ENCODE assay signal across 9 cellular contexts in the genomic region with DNA sequence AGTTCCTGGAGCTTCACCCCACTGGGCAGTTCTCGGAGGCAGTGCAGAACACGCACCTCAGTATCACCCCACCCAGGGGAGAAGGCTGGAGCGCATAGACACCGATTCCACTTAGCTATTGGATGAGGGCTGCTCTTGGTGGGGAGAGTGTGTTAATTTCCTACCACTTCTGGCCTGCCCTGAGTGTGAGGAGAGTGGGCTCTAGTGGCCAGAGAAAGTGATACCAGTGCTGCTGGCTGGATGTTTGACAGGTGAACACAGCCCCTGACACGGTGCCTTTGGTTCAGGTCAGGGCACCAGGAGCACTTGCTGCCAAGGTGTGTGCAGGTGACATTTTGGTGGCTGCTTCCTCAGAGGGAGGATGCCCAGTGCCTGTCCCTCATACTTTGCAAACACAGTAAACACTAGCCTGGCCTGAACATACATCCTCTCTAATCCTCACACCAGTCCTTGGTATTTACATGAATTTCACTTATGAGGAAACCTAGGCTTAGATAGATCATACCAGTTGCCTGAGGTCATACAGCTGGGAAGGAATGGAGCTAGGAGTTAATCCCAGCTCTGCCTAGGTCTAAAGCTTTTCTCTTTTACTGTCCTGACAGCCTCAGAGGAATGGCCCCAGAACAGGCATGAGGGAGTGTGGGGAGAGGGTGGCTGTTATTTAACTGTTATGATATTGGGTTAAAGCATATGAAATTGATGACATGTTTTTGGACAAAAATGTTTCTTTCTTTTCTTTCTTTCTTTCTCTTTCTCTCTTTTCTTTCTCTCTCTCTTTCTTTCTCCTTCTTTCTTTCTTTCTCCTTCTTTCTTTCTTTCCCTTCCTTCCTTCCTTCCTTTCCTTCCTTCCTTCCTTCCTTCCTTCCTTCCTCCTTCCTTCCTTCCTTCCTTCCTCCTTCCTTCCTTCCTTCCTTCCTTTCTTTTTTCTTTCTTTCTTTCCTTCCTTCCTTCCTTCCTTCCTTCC. TPM values are rescaled to one million over a fixed set of nuclear protein-coding genes. Genes with fewer than 3 reads are reported as not detected.
A peak's percentile ranks its signal among the peaks of the same experiment; 100 is the strongest.
DNase-seq lines count a peak whose midpoint lies in the region; ATAC-seq, FAIRE-seq and TF ChIP-seq lines count a peak whose summit lies in the region.
"Had no signal": no experiment of that assay in that cellular context is flagged by ENCODE, and none has a peak within 500 bp of the region (broad histone marks: within the 10 kb centered on the region; RNA-seq: fewer than 3 reads in every experiment).

No MANE protein-coding gene starts in this region.

- no peak for FAIRE-seq in pancreas (lab: Jason Lieb, UNC)

- POLR2A ChIA-PET in HEK293T (lab: Yijun Ruan, JAX): interaction anchor here (1.3 kb wide), 1 partner anchor 380 kb away, joined by 3 read pairs; no protein-coding TSS in a partner anchor
- POLR2A ChIA-PET in PC-9 (lab: Charles Lee; ENCODE audit: unreplicated experiment): interaction anchor here (0.6 kb wide), 1 partner anchor 47 kb away, joined by 6 read pairs; no protein-coding TSS in a partner anchor

- CTCF ChIA-PET in HEK293T (lab: Yijun Ruan, JAX): no interaction called here
- CTCF ChIA-PET in PC-9 (lab: Charles Lee): interaction anchor here (0.5 to 0.6 kb wide), 3 partner anchors 44 to 1290 kb away, joined by 6 to 20 read pairs (median 7); no protein-coding TSS in a partner anchor

- DNase-seq in NCI-H2196 (lab: John Stamatoyannopoulos, UW; ENCODE audit: unreplicated experiment) (peak; percentile 27), NCI-H2196 treated with DMSO at 0.1 percent for 48 hours (lab: John Stamatoyannopoulos, UW; ENCODE audit: unreplicated experiment) (no peak), HEK293T (ENCODE audit: extremely low spot score) (peak; percentile 57), PC-9 (peak; percentile 57 to 60), epithelial cell of esophagus (ENCODE audit: low read depth) (peak; percentile 42), pancreas (peak in 1 of 6 donors; percentile 23)

- peak; percentile 70 for TF ChIP-seq CTCF in PC-9 (conservative IDR thresholded peaks at IDR 0.05)
- peak; percentile 29 for TF ChIP-seq CTCF in epithelial cell of esophagus (IDR thresholded peaks at IDR 0.05; ENCODE audit: insufficient read depth, low read depth, low read length, missing control alignments)
- TF ChIP-seq CTCF in pancreas (IDR thresholded peaks at IDR 0.05): peak in 1 of 4 donors; percentile 15

- no peaks in the 10 kb centered on the region for H3K79me2 ChIP-seq in PC-9 (ENCODE audit: low read depth)

- no peaks in the 10 kb centered on the region for H4K20me1 ChIP-seq in PC-9 (ENCODE audit: insufficient read depth)

- no peaks in the 10 kb centered on the region for H3K9me2 ChIP-seq in PC-9 (ENCODE audit: insufficient read depth)

- BruUV-seq in PC-9 (replicated peaks; lab: Mats Ljungman, UMichigan): no TSS peak

- H3K4me1 ChIP-seq in PC-9 (replicated peaks; ENCODE audit: insufficient read depth) (no peaks in the 10 kb centered on the region), pancreas (no peaks in the 10 kb centered on the region)

- H2AFZ ChIP-seq in PC-9: no peak overlapping the region

- no peaks in the 10 kb centered on the region for H3F3A ChIP-seq in PC-9 (ENCODE audit: insufficient read depth, low read depth)

- peaks cover 47% of the 10 kb centered on the region for H3K27me3 ChIP-seq in PC-9 (ENCODE audit: insufficient read depth, low read depth)
- peaks cover 0 to 23% (median 0%) of the 10 kb centered on the region in 4 donors for H3K27me3 ChIP-seq in pancreas

- H3K9me3 ChIP-seq in PC-9 (ENCODE audit: insufficient read depth, low read depth) (no peaks in the 10 kb centered on the region), pancreas (no peaks in the 10 kb centered on the region)

- H3K27ac ChIP-seq in PC-9 (no peak overlapping the region), pancreas (no peak overlapping the region)

- intact Hi-C loops in PC-9 (cut with micrococcal nuclease; ENCODE audit: unreplicated experiment): loop anchor here (1.0 to 2.0 kb wide), 3 partner anchors 109 to 349 kb away; a partner anchor contains a TSS
- intact Hi-C loops in pancreas (cut with DNase I): no loop called here

- 7 to 9% methylated on average over 5 of the region's 5 CpGs for WGBS in pancreas, 2 donors

- H3K36me3 ChIP-seq in PC-9 (ENCODE audit: low read depth): no peaks in the 10 kb centered on the region
- H3K36me3 ChIP-seq in pancreas: no peaks in the 10 kb centered on the region

- ATAC-seq in pancreas (peak; percentile 40 to 87 (median 82)), GM18502 (IDR thresholded peaks at IDR 0.05; ENCODE audit: poor library complexity, unreplicated experiment) (no peak), HG02763 (IDR thresholded peaks at IDR 0.05; ENCODE audit: unreplicated experiment) (no peak)

- H3K4me2 ChIP-seq in PC-9: no peak overlapping the region

- H3K4me3 ChIP-seq in PC-9: no peak overlapping the region
- H3K4me3 ChIP-seq in epithelial cell of esophagus (ENCODE audit: low read length): no peak overlapping the region
- no peak overlapping the region for H3K4me3 ChIP-seq in pancreas

TF ChIP-seq in HEK293T, 16 proteins besides CTCF, POLR2A, EP300 and RAD21:
- TF ChIP-seq LEF1 (IDR thresholded peaks at IDR 0.05; ENCODE audit: borderline replicate concordance) (no peak), HDGF (IDR thresholded peaks at IDR 0.05; ENCODE audit: borderline replicate concordance) (no peak), ARNT (IDR thresholded peaks at IDR 0.05) (no peak), NFRKB (IDR thresholded peaks at IDR 0.05) (no peak), SUZ12 (IDR thresholded peaks at IDR 0.05) (no peak), CTBP1 (IDR thresholded peaks at IDR 0.05; ENCODE audit: borderline replicate concordance) (no peak), BHLHE40 (IDR thresholded peaks at IDR 0.05; ENCODE audit: borderline replicate concordance) (no peak), TARDBP (IDR thresholded peaks at IDR 0.05) (no peak), ZNF384 (IDR thresholded peaks at IDR 0.05) (no peak), ELF4 (IDR thresholded peaks at IDR 0.05) (no peak), SP1 (IDR thresholded peaks at IDR 0.05) (no peak), L3MBTL2 (conservative IDR thresholded peaks at IDR 0.05) (no peak), FOXM1 (IDR thresholded peaks at IDR 0.05; ENCODE audit: borderline replicate concordance) (no peak)
- TF ChIP-seq, protein P1, sequence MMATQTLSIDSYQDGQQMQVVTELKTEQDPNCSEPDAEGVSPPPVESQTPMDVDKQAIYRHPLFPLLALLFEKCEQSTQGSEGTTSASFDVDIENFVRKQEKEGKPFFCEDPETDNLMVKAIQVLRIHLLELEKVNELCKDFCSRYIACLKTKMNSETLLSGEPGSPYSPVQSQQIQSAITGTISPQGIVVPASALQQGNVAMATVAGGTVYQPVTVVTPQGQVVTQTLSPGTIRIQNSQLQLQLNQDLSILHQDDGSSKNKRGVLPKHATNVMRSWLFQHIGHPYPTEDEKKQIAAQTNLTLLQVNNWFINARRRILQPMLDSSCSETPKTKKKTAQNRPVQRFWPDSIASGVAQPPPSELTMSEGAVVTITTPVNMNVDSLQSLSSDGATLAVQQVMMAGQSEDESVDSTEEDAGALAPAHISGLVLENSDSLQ (IDR thresholded peaks at IDR 0.05): no peak

RNA-seq across cellular contexts. Expression of a gene that starts 21.0 kb away (rescaled TPM):
- 1.1 and 1.2 TPM in 2 replicates for total RNA-seq in PC-9 (2021)
- 10 to 100 TPM in 2 of 6 donors, 1 to 10 TPM in 2, under 1 TPM in 2; 0.56 to 21.5 (median 1.8) TPM for total RNA-seq in pancreas
- polyA plus RNA-seq in pancreas: 1 to 10 TPM; 1.2 to 3.0 TPM

RNA-seq across cellular contexts. Expression of a gene that starts 59.2 kb away (rescaled TPM):
- total RNA-seq in PC-9 (2021) (not detected in 2 replicates), pancreas (under 1 TPM in 2 of 6 donors, not detected in 4; 0.06 to 0.31 TPM)
- not detected for polyA plus RNA-seq in pancreas
- total RNA-seq: myocyte had no signal

Comparison
In these comparisons a context has a peak if more than half of its experiments do, and no peak if none do; other contexts are left out.
1. ATAC-seq: peak in pancreas (4 of 4); none in GM18502 (single experiment) and HG02763 (single experiment).